Comparison of ENCODE assay signal across 25 cellular contexts in genomic region chr20:40811660-40812414, GRCh38.
DNase-seq lines count a peak whose midpoint lies in the region; ATAC-seq, FAIRE-seq and TF ChIP-seq lines count a peak whose summit lies in the region.
"Had no signal": no experiment of that assay in that cellular context is flagged by ENCODE, and none has a peak within 500 bp of the region (broad histone marks: within the 10 kb centered on the region; RNA-seq: fewer than 3 reads in every experiment).

No MANE protein-coding gene starts in this region.

- in situ Hi-C loops in HepG2 (cut with HindIII; ENCODE audit: extremely low pct_ligation_motif_present, low pct_unique_long_range_greater_than_20kb): no loop called here

- TF ChIP-seq POLR2A in HepG2 (IDR thresholded peaks at IDR 0.05; ENCODE audit: insufficient read depth in 1 of 2, low read depth in 2 of 2, low read length in 2 of 2): no peak

- H3K27me3 ChIP-seq in BJ (ENCODE audit: control insufficient read depth, insufficient read depth, low read length): peaks cover 1% of the 10 kb centered on the region
- peaks cover 33% of the 10 kb centered on the region for H3K27me3 ChIP-seq in RWPE2 (ENCODE audit: insufficient read depth, poor library complexity, severe bottlenecking)
- H3K27me3 ChIP-seq in HepG2 (ENCODE audit: control insufficient read depth in 1 of 2, insufficient read depth in 2 of 2, low read length in 2 of 2): peaks cover 2 to 29% of the 10 kb centered on the region in 2 experiments; a peak in 4 of 5 replicates
- H3K27me3 ChIP-seq: Peyer's patch, tibial nerve had no signal

- no peak overlapping the region for H3K9ac ChIP-seq in HepG2 (ENCODE audit: insufficient read depth, low read depth, low read length)

- H3K9me3 ChIP-seq in RWPE2 (ENCODE audit: severe bottlenecking): no peaks in the 10 kb centered on the region
- H3K9me3 ChIP-seq in HepG2 (ENCODE audit: low read length): no peaks in the 10 kb centered on the region
- H3K9me3 ChIP-seq: Peyer's patch, psoas muscle, tibial nerve had no signal

- 13% methylated on average over 8 of the region's 8 CpGs for WGBS in HepG2 (ENCODE audit: low lambda C conversion rate)

- H3K36me3 ChIP-seq in BJ (ENCODE audit: control insufficient read depth, insufficient read depth, low read length) (no peaks in the 10 kb centered on the region), RWPE2 (ENCODE audit: low read depth) (no peaks in the 10 kb centered on the region), HepG2 (replicated peaks in 1 of 2; ENCODE audit: control insufficient read depth in 1 of 2, insufficient read depth in 2 of 2, low read length in 2 of 2) (no peaks in the 10 kb centered on the region)
- H3K36me3 ChIP-seq: Peyer's patch, tibial nerve had no signal

- intact Hi-C loops in HepG2 (cut with micrococcal nuclease; ENCODE audit: unreplicated experiment): no loop called here

- H4K20me1 ChIP-seq in HepG2 (ENCODE audit: insufficient read depth, low read length): no peaks in the 10 kb centered on the region

- no peak overlapping the region for H3K27ac ChIP-seq in RWPE2 (ENCODE audit: poor library complexity, severe bottlenecking)
- no peak overlapping the region for H3K27ac ChIP-seq in HepG2 (ENCODE audit: extremely low read length, insufficient read depth, low read length)
- H3K27ac ChIP-seq: Peyer's patch, psoas muscle, tibial nerve had no signal

- no peak overlapping the region for H2AFZ ChIP-seq in HepG2 (ENCODE audit: low read length)

- CTCF ChIA-PET in BJ (lab: Yijun Ruan, JAX) (interaction anchor here (0.7 to 1.0 kb wide), 2 partner anchors 15 to 122 kb away, joined by 3 to 4 read pairs; no protein-coding TSS in a partner anchor), HepG2 (lab: Yijun Ruan, JAX; ENCODE audit: low intra/inter-chr PET ratio, low total read pairs) (no interaction called here)

- DNase-seq in BJ (ENCODE audit: low read depth): no peak
- DNase-seq in RWPE2 (ENCODE audit: low spot score): peak; percentile 72
- DNase-seq in HepG2 (ENCODE audit: low spot score): no peak
- DNase-seq in NCI-H1417 (lab: John Stamatoyannopoulos, UW): no peak
- DNase-seq in SHP77 (lab: John Stamatoyannopoulos, UW): no peak
- DNase-seq in NCI-H2196 (lab: John Stamatoyannopoulos, UW; ENCODE audit: unreplicated experiment): no peak
- DNase-seq: activated CD4-positive, alpha-beta memory T cell treated with anti-CD3 and anti-CD28 coated beads, Interleukin-2, amount 10 ng/mL, durations not matched to agents 7 days and 5 days; activated naive CD4-positive, alpha-beta T cell treated with anti-CD3 and anti-CD28 coated beads, Interleukin-2, amount 50 U/mL, for 16 hours; activated T-cell treated with anti-CD3 and anti-CD28 coated beads, Interleukin-2, amount 50 U/mL, for 48 hours; anterior cingulate cortex; DMS79 treated with DMSO at 0.1 percent for 48 hours; effector CD8-positive, alpha-beta T cell; KBM-7; natural killer cell; NCI-H1930; Peyer's patch; psoas muscle; stimulated activated CD4-positive, alpha-beta T cell treated with anti-CD3 and anti-CD28 coated beads, Interleukin-4, amount 100 ng/mL, for 1 hour; T1000 had no signal

- no peaks in the 10 kb centered on the region for H3K4me1 ChIP-seq in RWPE2 (ENCODE audit: insufficient read depth, poor library complexity, severe bottlenecking)
- no peaks in the 10 kb centered on the region for H3K4me1 ChIP-seq in HepG2 (ENCODE audit: insufficient read depth, low read length)
- H3K4me1 ChIP-seq: Peyer's patch, psoas muscle, tibial nerve had no signal

- no peak for TF ChIP-seq RAD21 in HepG2 (CRISPR knock-in tag; IDR thresholded peaks at IDR 0.05)

- no peaks in the 10 kb centered on the region for H3K79me2 ChIP-seq in HepG2 (ENCODE audit: insufficient read depth, low read length)

- TF ChIP-seq CTCF in BJ (IDR thresholded peaks at IDR 0.05; ENCODE audit: insufficient read depth, low read depth, low read length): 0 out of 2 replicates have a peak, but pooled peaks have one; percentile 7
- peak; percentile 21; the same call in 1 of the 2 replicates for TF ChIP-seq CTCF in GM12875 (IDR thresholded peaks at IDR 0.05; ENCODE audit: borderline replicate concordance, insufficient read depth, low read depth, low read length)
- TF ChIP-seq CTCF in RWPE2 (IDR thresholded peaks at IDR 0.05; ENCODE audit: poor library complexity, severe bottlenecking): no peak
- TF ChIP-seq CTCF in HepG2 (CRISPR knock-in tag; IDR thresholded peaks at IDR 0.05): no peak

- no TSS peak for BruUV-seq in HepG2 (replicated peaks; lab: Mats Ljungman, UMichigan)

- H3K4me3 ChIP-seq in BJ (ENCODE audit: low read depth, low read length): no peak overlapping the region
- H3K4me3 ChIP-seq in GM12875 (ENCODE audit: low read depth, low read length): no peak overlapping the region
- no peak overlapping the region for H3K4me3 ChIP-seq in RWPE2 (ENCODE audit: severe bottlenecking)
- H3K4me3 ChIP-seq in HepG2 (replicated peaks in 1 of 3; ENCODE audit: insufficient read depth in 1 of 3, low read depth in 2 of 3, low read length in 3 of 3): no peak overlapping the region
- H3K4me3 ChIP-seq: Peyer's patch, psoas muscle, smooth muscle cell, tibial nerve had no signal

- FAIRE-seq in HepG2 (lab: Jason Lieb, UNC): no peak
- FAIRE-seq: GM18507 had no signal

- no peak for TF ChIP-seq EP300 in HepG2 (IDR thresholded peaks at IDR 0.05; ENCODE audit: low read depth in 2 of 2, low read length in 2 of 2)
- TF ChIP-seq EP300 in HepG2 (CRISPR knock-in tag; IDR thresholded peaks at IDR 0.05; ENCODE audit: borderline replicate concordance): no peak

- POLR2A ChIA-PET in BJ (lab: Charles Lee) (no interaction called here), HepG2 (lab: Yijun Ruan, JAX) (no interaction called here)

- no peak overlapping the region for H3K4me2 ChIP-seq in HepG2 (ENCODE audit: low read depth, low read length)
- H3K4me2 ChIP-seq: smooth muscle cell had no signal

- ATAC-seq in RWPE2 (ENCODE audit: low read depth) (no peak), HepG2 (peak; percentile 44), HG02885 (IDR thresholded peaks at IDR 0.05; ENCODE audit: poor library complexity, unreplicated experiment) (no peak)
- ATAC-seq: left lobe of liver, natural killer cell, psoas muscle had no signal

TF ChIP-seq in HepG2, 621 proteins besides CTCF, POLR2A, EP300 and RAD21 (continues in another document):
- TF ChIP-seq ZNF710 (CRISPR knock-in tag; IDR thresholded peaks at IDR 0.05; ENCODE audit: borderline replicate concordance) (no peak), MED8 (CRISPR knock-in tag; IDR thresholded peaks at IDR 0.05; ENCODE audit: insufficient replicate concordance) (no peak), THAP9 (CRISPR knock-in tag; IDR thresholded peaks at IDR 0.05; ENCODE audit: borderline replicate concordance) (no peak), SKIL (CRISPR knock-in tag; IDR thresholded peaks at IDR 0.05; ENCODE audit: borderline replicate concordance) (no peak), ZNF550 (CRISPR knock-in tag; IDR thresholded peaks at IDR 0.05; ENCODE audit: borderline replicate concordance) (no peak), MBNL3 (CRISPR knock-in tag; conservative IDR thresholded peaks at IDR 0.05) (no peak)

Comparison
In these comparisons a context has a peak if more than half of its experiments do, and no peak if none do; other contexts are left out.
1. CTCF ChIP-seq: peak in BJ (single experiment) and GM12875 (single experiment); none in RWPE2 (single experiment) and HepG2 (single experiment).